28 cellular contexts compared by ENCODE assay signal in genomic region chr16:24381470-24382118, GRCh38.
"Had no signal": no experiment of that assay in that cellular context is flagged by ENCODE, and none has a peak within 500 bp of the region (broad histone marks: within the 10 kb centered on the region; RNA-seq: fewer than 3 reads in every experiment).

No MANE protein-coding gene starts in this region.

- H3K4me3 ChIP-seq: cardiac muscle cell, MG63, SK-N-MC had no signal

- H3K4me1 Mint-ChIP-seq: activated naive CD4-positive, alpha-beta T cell treated with anti-CD3 and anti-CD28 coated beads, Interleukin-2, amount 50 U/mL, for 24 hours had no signal

- H3K27ac Mint-ChIP-seq: activated CD8-positive, alpha-beta T cell treated with anti-CD3 and anti-CD28 coated beads, Interleukin-2, amount 10 ng/mL, durations not matched to agents 7 days and 5 days; activated naive CD4-positive, alpha-beta T cell treated with anti-CD3 and anti-CD28 coated beads, Interleukin-2, amount 50 U/mL, for 24 hours had no signal

- H3K4me3 Mint-ChIP-seq: activated CD8-positive, alpha-beta T cell treated with anti-CD3 and anti-CD28 coated beads, Interleukin-2, amount 10 ng/mL, durations not matched to agents 7 days and 5 days; activated naive CD4-positive, alpha-beta T cell treated with anti-CD3 and anti-CD28 coated beads, Interleukin-2, amount 50 U/mL, for 24 hours had no signal

- H3K36me3 ChIP-seq: brain microvascular endothelial cell, cardiac muscle cell, MG63 had no signal

- H3K36me3 Mint-ChIP-seq: activated naive CD4-positive, alpha-beta T cell treated with anti-CD3 and anti-CD28 coated beads, Interleukin-2, amount 50 U/mL, for 24 hours had no signal

- H3K27ac ChIP-seq: brain microvascular endothelial cell, cardiac muscle cell, SK-N-MC had no signal

- DNase-seq: activated CD4-positive, alpha-beta T cell treated with anti-CD3 and anti-CD28 coated beads for 48 hours; activated CD4-positive, alpha-beta T cell treated with anti-CD3 and anti-CD28 coated beads, Interleukin-2, amount 50 U/mL, for 4 hours; activated CD4-positive, CD25-positive, alpha-beta regulatory T cell treated with anti-CD3 and anti-CD28 coated beads, Interleukin-2, amount 50 U/mL, for 72 hours; activated CD8-positive, alpha-beta memory T cell treated with anti-CD3 and anti-CD28 coated beads, Interleukin-2, amount 50 U/mL, for 48 hours; activated CD8-positive, alpha-beta T cell treated with anti-CD3 and anti-CD28 coated beads, Interleukin-2, amount 10 ng/mL, durations not matched to agents 7 days and 5 days; activated T-cell treated with anti-CD3 and anti-CD28 coated beads, Interleukin-2, amount 50 U/mL, for 1 hour; amygdala; brain microvascular endothelial cell; MG63; MV-4-11; NCI-H1092 treated with DMSO at 0.1 percent for 48 hours; NCI-H1417 treated with DMSO at 0.1 percent for 48 hours; NCI-H1694; NCI-H2029; NCI-H2107; NCI-H2171 treated with DMSO at 0.1 percent for 48 hours; NCI-H226; NCI-H510A; NCI-H69; NK-92 treated with Interleukin-12 subunit alpha and Interleukin-12 subunit beta, amount 100 ng/mL, for 24 hours; OCI-M1; RPMI8226; T-helper 1 cell had no signal

- H3K27me3 ChIP-seq: brain microvascular endothelial cell, cardiac muscle cell, MG63 had no signal

- ATAC-seq: activated CD8-positive, alpha-beta T cell treated with anti-CD3 and anti-CD28 coated beads, Interleukin-2, amount 10 ng/mL, durations not matched to agents 7 days and 5 days; Panc1; Right ventricle myocardium inferior had no signal
